29 cellular contexts compared by ENCODE assay signal in genomic region chr10:37930423-37930822, GRCh38.
"Had no signal": no experiment of that assay in that cellular context is flagged by ENCODE, and none has a peak within 500 bp of the region (broad histone marks: within the 10 kb centered on the region; RNA-seq: fewer than 3 reads in every experiment).

No MANE protein-coding gene starts in this region.

- H3K27me3 ChIP-seq: adrenal gland, body of pancreas, brain microvascular endothelial cell had no signal

- H3K36me3 ChIP-seq: adrenal gland, brain microvascular endothelial cell had no signal

- H3K4me3 ChIP-seq: adrenal gland, body of pancreas had no signal

- DNase-seq: activated B cell treated with CpG ODN at 0.5 μM for 24 hours; activated CD4-positive, alpha-beta memory T cell treated with anti-CD3 and anti-CD28 coated beads for 36 hours; activated CD4-positive, alpha-beta T cell treated with anti-CD3 and anti-CD28 coated beads for 4 hours; activated CD4-positive, alpha-beta T cell treated with anti-CD3 and anti-CD28 coated beads, Interleukin-2, amount 10 ng/mL, durations not matched to agents 24 days and 14 days; activated CD4-positive, alpha-beta T cell treated with anti-CD3 and anti-CD28 coated beads, Interleukin-2, amount 50 U/mL, for 1 hour; activated CD4-positive, alpha-beta T cell treated with anti-CD3 and anti-CD28 coated beads, Interleukin-2, amount 50 U/mL, for 4 hours; activated CD4-positive, CD25-positive, alpha-beta regulatory T cell treated with anti-CD3 and anti-CD28 coated beads, Interleukin-2, amount 50 U/mL, for 72 hours; activated CD8-positive, alpha-beta memory T cell treated with anti-CD3 and anti-CD28 coated beads, Interleukin-2, amount 50 U/mL, for 4 hours; activated CD8-positive, alpha-beta T cell treated with anti-CD3 and anti-CD28 coated beads for 36 hours; activated effector memory CD4-positive, alpha-beta T cell treated with anti-CD3 and anti-CD28 coated beads, Interleukin-2, amount 50 U/mL, for 16 hours; activated gamma-delta T cell treated with Interleukin-2 at 50 U/mL for 16 hours; activated naive CD4-positive, alpha-beta T cell; activated naive CD4-positive, alpha-beta T cell treated with anti-CD3 and anti-CD28 coated beads for 36 hours; activated naive CD4-positive, alpha-beta T cell treated with anti-CD3 and anti-CD28 coated beads, Interleukin-2, amount 50 U/mL, for 16 hours; activated naive CD8-positive, alpha-beta T cell treated with anti-CD3 and anti-CD28 coated beads for 36 hours; activated T-cell treated with anti-CD3 and anti-CD28 coated beads for 4 hours; activated T-cell treated with anti-CD3 and anti-CD28 coated beads, Interleukin-2, amount 50 U/mL, for 1 hour; activated T-cell treated with anti-CD3 and anti-CD28 coated beads, Interleukin-2, amount 50 U/mL, for 4 hours; activated T-cell treated with anti-CD3 and anti-CD28 coated beads, Interleukin-2, amount 50 U/mL, for 72 hours; adrenal gland; amniotic stem cell; aorta; body of pancreas; brain microvascular endothelial cell; central memory CD4-positive, alpha-beta T cell; T-helper 1 cell; T-helper 2 cell; T-helper 9 cell had no signal

- H3K4me1 ChIP-seq: adrenal gland, body of pancreas had no signal

- H3K27ac ChIP-seq: adrenal gland, body of pancreas, brain microvascular endothelial cell, VCaP had no signal

- H3K9me3 ChIP-seq: adrenal gland, body of pancreas had no signal
